In genomic region chr5:172769324-172769597, GRCh38 we compare ENCODE assay signal across 8 cellular contexts. TPM values are rescaled to one million over a fixed set of nuclear protein-coding genes. Genes with fewer than 3 reads are reported as not detected.
DNase-seq lines count a peak whose midpoint lies in the region; ATAC-seq and TF ChIP-seq lines count a peak whose summit lies in the region.

No MANE protein-coding gene starts in this region.

- no peaks in the 10 kb centered on the region for H3K27me3 ChIP-seq in colonic mucosa

- H3K36me3 ChIP-seq in colonic mucosa, result peaks cover 12% of the 10 kb centered on the region

- peak overlapping the region; percentile 80 for H3K4me3 ChIP-seq in colonic mucosa

- no peak for TF ChIP-seq CTCF in colonic mucosa (IDR thresholded peaks at IDR 0.05)

- peaks cover 17% of the 10 kb centered on the region for H3K4me1 ChIP-seq in colonic mucosa

- no peak for DNase-seq in stimulated activated naive CD8-positive, alpha-beta T cell treated with anti-CD3 and anti-CD28 coated beads, Interleukin-15, Interleukin-2, amounts not matched to agents 100 U/mL and 50 U/mL, for 24 hours
- DNase-seq in colonic mucosa (no peak), myocyte (ENCODE audit: low read depth) (peak; percentile 40), NOMO-1 (lab: John Stamatoyannopoulos, UW; ENCODE audit: unreplicated experiment in 2 of 2) (no peak), COLO668 (lab: John Stamatoyannopoulos, UW; ENCODE audit: unreplicated experiment) (no peak), dermis blood vessel endothelial cell (no peak)

- H3K27ac Mint-ChIP-seq in stimulated activated naive CD8-positive, alpha-beta T cell treated with anti-CD3 and anti-CD28 coated beads, Interleukin-15, Interleukin-2, amounts not matched to agents 100 ng/mL and 50 ng/mL, for 24 hours, result peak overlapping the region; percentile 58

- no peaks in the 10 kb centered on the region for H3K9me3 Mint-ChIP-seq in stimulated activated naive CD8-positive, alpha-beta T cell treated with anti-CD3 and anti-CD28 coated beads, Interleukin-15, Interleukin-2, amounts not matched to agents 100 ng/mL and 50 ng/mL, for 24 hours

- no peak for TF ChIP-seq POLR2A in GM18505 (IDR thresholded peaks at IDR 0.05; ENCODE audit: borderline replicate concordance, extremely low read depth, insufficient read depth, insufficient read length)

- H3K4me3 Mint-ChIP-seq in stimulated activated naive CD8-positive, alpha-beta T cell treated with anti-CD3 and anti-CD28 coated beads, Interleukin-15, Interleukin-2, amounts not matched to agents 100 ng/mL and 50 ng/mL, for 24 hours, result peak overlapping the region; percentile 86

- H3K9ac ChIP-seq in colonic mucosa (ENCODE audit: low read depth in 2 of 2, low read length in 2 of 2), result peak overlapping the region; percentile 100

- peaks cover 81% of the 10 kb centered on the region for H3K4me1 Mint-ChIP-seq in stimulated activated naive CD8-positive, alpha-beta T cell treated with anti-CD3 and anti-CD28 coated beads, Interleukin-15, Interleukin-2, amounts not matched to agents 100 ng/mL and 50 ng/mL, for 24 hours (ENCODE audit: low read depth)

- H3K9me3 ChIP-seq in colonic mucosa, result no peaks in the 10 kb centered on the region

- peak overlapping the region; percentile 100 for H3K27ac ChIP-seq in colonic mucosa

- H3K27me3 Mint-ChIP-seq in stimulated activated naive CD8-positive, alpha-beta T cell treated with anti-CD3 and anti-CD28 coated beads, Interleukin-15, Interleukin-2, amounts not matched to agents 100 ng/mL and 50 ng/mL, for 24 hours, result no peaks in the 10 kb centered on the region

- H3K36me3 Mint-ChIP-seq in stimulated activated naive CD8-positive, alpha-beta T cell treated with anti-CD3 and anti-CD28 coated beads, Interleukin-15, Interleukin-2, amounts not matched to agents 100 ng/mL and 50 ng/mL, for 24 hours (ENCODE audit: low read depth), result peaks cover 29% of the 10 kb centered on the region

- no peak for ATAC-seq in stimulated activated naive CD8-positive, alpha-beta T cell treated with anti-CD3 and anti-CD28 coated beads, Interleukin-15, Interleukin-2, amounts not matched to agents 100 U/mL and 50 U/mL, for 24 hours
- ATAC-seq in GM18505 (IDR thresholded peaks at IDR 0.05; ENCODE audit: unreplicated experiment), result no peak

- intact Hi-C loops in colonic mucosa (cut with DNase I), result no loop called here

RNA-seq across cellular contexts. Expression of gene DUSP1, which starts 1.7 kb away (rescaled TPM):
- total RNA-seq in colonic mucosa (100 to 1,000 TPM in 1 of 2 donors, 10 to 100 TPM in 1; 61.7 to 102 TPM), myocyte (78.1 and 127 TPM in 2 replicates), dermis blood vessel endothelial cell (105 and 303 TPM in 2 replicates)
- polyA plus RNA-seq in myocyte (2012), result 62.7 TPM
